Comparison of ENCODE assay signal across 1 cellular context in genomic region chr2:121644715-121645114, GRCh38.
TF ChIP-seq lines count a peak whose summit lies in the region.

No MANE protein-coding gene starts in this region.

TF ChIP-seq in HepG2, 621 proteins besides CTCF, POLR2A, EP300 and RAD21 (continued from another document and continues in another):
- TF ChIP-seq ZNF615 (CRISPR knock-in tag; IDR thresholded peaks at IDR 0.05; ENCODE audit: borderline replicate concordance), result no peak
- TF ChIP-seq TFE3 (CRISPR knock-in tag; IDR thresholded peaks at IDR 0.05), result no peak
- no peak for TF ChIP-seq NCOA5 (CRISPR knock-in tag; IDR thresholded peaks at IDR 0.05)
- TF ChIP-seq ZNF644 (CRISPR knock-in tag; IDR thresholded peaks at IDR 0.05; ENCODE audit: low read depth), result peak; percentile 19; the same call in 1 of the 2 replicates
- peak; percentile 57; the same call in 1 of the 2 replicates for TF ChIP-seq ZNF574 (CRISPR knock-in tag; IDR thresholded peaks at IDR 0.05)
- TF ChIP-seq RNF219 (CRISPR knock-in tag; IDR thresholded peaks at IDR 0.05), result no peak
- TF ChIP-seq FOXO4 (CRISPR knock-in tag; conservative IDR thresholded peaks at IDR 0.05), result no peak
- no peak for TF ChIP-seq SNRNP70 (IDR thresholded peaks at IDR 0.05; ENCODE audit: low read depth, low read length)
- TF ChIP-seq, protein P1, sequence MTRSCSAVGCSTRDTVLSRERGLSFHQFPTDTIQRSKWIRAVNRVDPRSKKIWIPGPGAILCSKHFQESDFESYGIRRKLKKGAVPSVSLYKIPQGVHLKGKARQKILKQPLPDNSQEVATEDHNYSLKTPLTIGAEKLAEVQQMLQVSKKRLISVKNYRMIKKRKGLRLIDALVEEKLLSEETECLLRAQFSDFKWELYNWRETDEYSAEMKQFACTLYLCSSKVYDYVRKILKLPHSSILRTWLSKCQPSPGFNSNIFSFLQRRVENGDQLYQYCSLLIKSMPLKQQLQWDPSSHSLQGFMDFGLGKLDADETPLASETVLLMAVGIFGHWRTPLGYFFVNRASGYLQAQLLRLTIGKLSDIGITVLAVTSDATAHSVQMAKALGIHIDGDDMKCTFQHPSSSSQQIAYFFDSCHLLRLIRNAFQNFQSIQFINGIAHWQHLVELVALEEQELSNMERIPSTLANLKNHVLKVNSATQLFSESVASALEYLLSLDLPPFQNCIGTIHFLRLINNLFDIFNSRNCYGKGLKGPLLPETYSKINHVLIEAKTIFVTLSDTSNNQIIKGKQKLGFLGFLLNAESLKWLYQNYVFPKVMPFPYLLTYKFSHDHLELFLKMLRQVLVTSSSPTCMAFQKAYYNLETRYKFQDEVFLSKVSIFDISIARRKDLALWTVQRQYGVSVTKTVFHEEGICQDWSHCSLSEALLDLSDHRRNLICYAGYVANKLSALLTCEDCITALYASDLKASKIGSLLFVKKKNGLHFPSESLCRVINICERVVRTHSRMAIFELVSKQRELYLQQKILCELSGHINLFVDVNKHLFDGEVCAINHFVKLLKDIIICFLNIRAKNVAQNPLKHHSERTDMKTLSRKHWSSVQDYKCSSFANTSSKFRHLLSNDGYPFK (CRISPR knock-in tag; IDR thresholded peaks at IDR 0.05; ENCODE audit: borderline replicate concordance), result no peak
- TF ChIP-seq, protein P2, sequence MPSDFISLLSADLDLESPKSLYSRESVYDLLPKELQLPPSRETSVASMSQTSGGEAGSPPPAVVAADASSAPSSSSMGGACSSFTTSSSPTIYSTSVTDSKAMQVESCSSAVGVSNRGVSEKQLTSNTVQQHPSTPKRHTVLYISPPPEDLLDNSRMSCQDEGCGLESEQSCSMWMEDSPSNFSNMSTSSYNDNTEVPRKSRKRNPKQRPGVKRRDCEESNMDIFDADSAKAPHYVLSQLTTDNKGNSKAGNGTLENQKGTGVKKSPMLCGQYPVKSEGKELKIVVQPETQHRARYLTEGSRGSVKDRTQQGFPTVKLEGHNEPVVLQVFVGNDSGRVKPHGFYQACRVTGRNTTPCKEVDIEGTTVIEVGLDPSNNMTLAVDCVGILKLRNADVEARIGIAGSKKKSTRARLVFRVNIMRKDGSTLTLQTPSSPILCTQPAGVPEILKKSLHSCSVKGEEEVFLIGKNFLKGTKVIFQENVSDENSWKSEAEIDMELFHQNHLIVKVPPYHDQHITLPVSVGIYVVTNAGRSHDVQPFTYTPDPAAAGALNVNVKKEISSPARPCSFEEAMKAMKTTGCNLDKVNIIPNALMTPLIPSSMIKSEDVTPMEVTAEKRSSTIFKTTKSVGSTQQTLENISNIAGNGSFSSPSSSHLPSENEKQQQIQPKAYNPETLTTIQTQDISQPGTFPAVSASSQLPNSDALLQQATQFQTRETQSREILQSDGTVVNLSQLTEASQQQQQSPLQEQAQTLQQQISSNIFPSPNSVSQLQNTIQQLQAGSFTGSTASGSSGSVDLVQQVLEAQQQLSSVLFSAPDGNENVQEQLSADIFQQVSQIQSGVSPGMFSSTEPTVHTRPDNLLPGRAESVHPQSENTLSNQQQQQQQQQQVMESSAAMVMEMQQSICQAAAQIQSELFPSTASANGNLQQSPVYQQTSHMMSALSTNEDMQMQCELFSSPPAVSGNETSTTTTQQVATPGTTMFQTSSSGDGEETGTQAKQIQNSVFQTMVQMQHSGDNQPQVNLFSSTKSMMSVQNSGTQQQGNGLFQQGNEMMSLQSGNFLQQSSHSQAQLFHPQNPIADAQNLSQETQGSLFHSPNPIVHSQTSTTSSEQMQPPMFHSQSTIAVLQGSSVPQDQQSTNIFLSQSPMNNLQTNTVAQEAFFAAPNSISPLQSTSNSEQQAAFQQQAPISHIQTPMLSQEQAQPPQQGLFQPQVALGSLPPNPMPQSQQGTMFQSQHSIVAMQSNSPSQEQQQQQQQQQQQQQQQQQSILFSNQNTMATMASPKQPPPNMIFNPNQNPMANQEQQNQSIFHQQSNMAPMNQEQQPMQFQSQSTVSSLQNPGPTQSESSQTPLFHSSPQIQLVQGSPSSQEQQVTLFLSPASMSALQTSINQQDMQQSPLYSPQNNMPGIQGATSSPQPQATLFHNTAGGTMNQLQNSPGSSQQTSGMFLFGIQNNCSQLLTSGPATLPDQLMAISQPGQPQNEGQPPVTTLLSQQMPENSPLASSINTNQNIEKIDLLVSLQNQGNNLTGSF (CRISPR knock-in tag; IDR thresholded peaks at IDR 0.05), result no peak
- TF ChIP-seq ZBTB49 (CRISPR knock-in tag; IDR thresholded peaks at IDR 0.05; ENCODE audit: borderline replicate concordance), result no peak
- no peak for TF ChIP-seq GTF3A (CRISPR knock-in tag; conservative IDR thresholded peaks at IDR 0.05)
- TF ChIP-seq ZSCAN5A (CRISPR knock-in tag; IDR thresholded peaks at IDR 0.05; ENCODE audit: borderline replicate concordance), result no peak
- TF ChIP-seq RBM39 (IDR thresholded peaks at IDR 0.05; ENCODE audit: low read depth, low read length, poor library complexity, severe bottlenecking), result no peak
- TF ChIP-seq ZNF276 (CRISPR knock-in tag; IDR thresholded peaks at IDR 0.05; ENCODE audit: low read depth), result no peak
- no peak for TF ChIP-seq RORA (CRISPR knock-in tag; IDR thresholded peaks at IDR 0.05)
